ENCODE assay signal across 20 cellular contexts in genomic region chr14:103552811-103553210, GRCh38. TPM values are rescaled to one million over a fixed set of nuclear protein-coding genes. Genes with fewer than 3 reads are reported as not detected.
DNase-seq lines count a peak whose midpoint lies in the region; ATAC-seq and TF ChIP-seq lines count a peak whose summit lies in the region.
"Had no signal": no experiment of that assay in that cellular context is flagged by ENCODE, and none has a peak within 500 bp of the region (broad histone marks: within the 10 kb centered on the region; RNA-seq: fewer than 3 reads in every experiment).

No MANE protein-coding gene starts in this region.

- peak overlapping the region; percentile 5 to 95 (median 87) for H3K27ac ChIP-seq in adrenal gland
- peak overlapping the region; percentile 73 to 78 for H3K27ac ChIP-seq in esophagus (ENCODE audit: low read depth in 2 of 2, low read length in 1 of 2)
- peak overlapping the region; percentile 72 to 89 (median 82) for H3K27ac ChIP-seq in transverse colon
- H3K27ac ChIP-seq: C4-2B had no signal

- 90 to 96% (median 93%) methylated on average over 12 of the region's 12 CpGs for WGBS in adrenal gland, 4 donors
- 85 to 86% methylated on average over 12 of the region's 12 CpGs for WGBS in esophagus, 2 donors
- 96 to 100% methylated on average over 2 to 12 of the region's 12 CpGs for WGBS in transverse colon (ENCODE audit: low coverage in 1 of 2), 2 donors

- peak overlapping the region; percentile 54 for H3K27ac Mint-ChIP-seq in nephron progenitor cell
- H3K27ac Mint-ChIP-seq: activated CD4-positive, alpha-beta T cell treated with anti-CD3 and anti-CD28 coated beads for 36 hours; T-helper 2 cell treated with Interferon-gamma antibody and Interleukin-4, amounts not matched to agents 5 μg/mL and 100 μg/mL, for 36 hours had no signal

- H3K36me3 ChIP-seq in adrenal gland (replicated peaks in 1 of 2) (peaks cover 0 to under 1% of the 10 kb centered on the region in 2 donors), esophagus (ENCODE audit: control insufficient read depth in 2 of 2, insufficient read depth in 2 of 2, low read length in 1 of 2) (peaks cover 0 to 3% of the 10 kb centered on the region in 2 donors), transverse colon (no peaks in the 10 kb centered on the region)

- no peaks in the 10 kb centered on the region for H3K36me3 Mint-ChIP-seq in nephron progenitor cell (ENCODE audit: low read depth)
- H3K36me3 Mint-ChIP-seq: activated naive CD4-positive, alpha-beta T cell treated with anti-CD3 and anti-CD28 coated beads, Interleukin-2, amount 50 U/mL, for 72 hours had no signal

- H3K27me3 ChIP-seq in adrenal gland: no peaks in the 10 kb centered on the region
- H3K27me3 ChIP-seq in esophagus (ENCODE audit: control insufficient read depth in 1 of 2, insufficient read depth in 2 of 2, low read length in 2 of 2): no peaks in the 10 kb centered on the region
- H3K27me3 ChIP-seq in transverse colon: no peaks in the 10 kb centered on the region

- peaks cover 28% of the 10 kb centered on the region for H3K4me1 Mint-ChIP-seq in nephron progenitor cell

- peaks cover 21 to 45% of the 10 kb centered on the region in 2 donors for H3K4me1 ChIP-seq in adrenal gland (replicated peaks in 1 of 2)
- H3K4me1 ChIP-seq in esophagus (ENCODE audit: control insufficient read depth in 2 of 2, insufficient read depth in 2 of 2, low read length in 1 of 2): peaks cover 7 to 37% of the 10 kb centered on the region in 2 donors
- H3K4me1 ChIP-seq in transverse colon: peaks cover 24 to 50% (median 28%) of the 10 kb centered on the region in 4 donors

- peaks cover 3% of the 10 kb centered on the region for H3K27me3 Mint-ChIP-seq in nephron progenitor cell (ENCODE audit: low read depth, poor library complexity)
- H3K27me3 Mint-ChIP-seq: activated CD4-positive, alpha-beta T cell treated with anti-CD3 and anti-CD28 coated beads for 36 hours; naive thymus-derived CD8-positive, alpha-beta T cell had no signal

- no peak for ATAC-seq in HG02798 (IDR thresholded peaks at IDR 0.05; ENCODE audit: poor library complexity, unreplicated experiment)
- ATAC-seq in HG03457 (IDR thresholded peaks at IDR 0.05; ENCODE audit: unreplicated experiment): no peak
- ATAC-seq: activated CD4-positive, alpha-beta T cell treated with anti-CD3 and anti-CD28 coated beads for 36 hours; activated naive CD4-positive, alpha-beta T cell treated with anti-CD3 and anti-CD28 coated beads, Interleukin-2, amount 50 U/mL, for 72 hours; HepG2; left colon; naive thymus-derived CD8-positive, alpha-beta T cell had no signal

- no peak for TF ChIP-seq CTCF in adrenal gland (IDR thresholded peaks at IDR 0.05)
- TF ChIP-seq CTCF in nephron progenitor cell (IDR thresholded peaks at IDR 0.05): no peak
- no peak for TF ChIP-seq CTCF in transverse colon (IDR thresholded peaks at IDR 0.05)

- no peak overlapping the region for H3K4me3 Mint-ChIP-seq in nephron progenitor cell
- H3K4me3 Mint-ChIP-seq: activated CD4-positive, alpha-beta T cell treated with anti-CD3 and anti-CD28 coated beads for 36 hours; naive thymus-derived CD8-positive, alpha-beta T cell; T-helper 2 cell treated with Interferon-gamma antibody and Interleukin-4, amounts not matched to agents 5 μg/mL and 100 μg/mL, for 36 hours had no signal

- H3K9me3 Mint-ChIP-seq in nephron progenitor cell: no peaks in the 10 kb centered on the region
- H3K9me3 Mint-ChIP-seq: activated naive CD4-positive, alpha-beta T cell treated with anti-CD3 and anti-CD28 coated beads, Interleukin-2, amount 50 U/mL, for 72 hours; naive thymus-derived CD8-positive, alpha-beta T cell; T-helper 2 cell treated with Interferon-gamma antibody and Interleukin-4, amounts not matched to agents 5 μg/mL and 100 μg/mL, for 36 hours had no signal

- H3K4me3 ChIP-seq in adrenal gland (no peak overlapping the region), esophagus (ENCODE audit: low read depth in 1 of 2, low read length in 2 of 2) (no peak overlapping the region), transverse colon (no peak overlapping the region)

- no peak for TF ChIP-seq EP300 in transverse colon (IDR thresholded peaks at IDR 0.05; ENCODE audit: low read depth)

- intact Hi-C loops in adrenal gland (cut with DNase I) (no loop called here), transverse colon (cut with DNase I; ENCODE audit: low total_unique reads) (loop anchor here (1.0 kb wide), 1 partner anchor 25 kb away; no protein-coding TSS in a partner anchor)

- no peak for TF ChIP-seq POLR2A in adrenal gland (IDR thresholded peaks at IDR 0.05)
- no peak for TF ChIP-seq POLR2A in transverse colon (IDR thresholded peaks at IDR 0.05)

- no peak for DNase-seq in adrenal gland
- no peak for DNase-seq in nephron progenitor cell
- peak; percentile 6 for DNase-seq in transverse colon
- DNase-seq in activated CD8-positive, alpha-beta memory T cell treated with anti-CD3 and anti-CD28 coated beads for 24 hours: no peak
- no peak for DNase-seq in NCI-H2227 treated with DMSO at 0.1 percent for 48 hours (lab: John Stamatoyannopoulos, UW)
- DNase-seq: activated CD4-positive, alpha-beta T cell treated with anti-CD3 and anti-CD28 coated beads for 36 hours; DMS79; hypothalamus; MV-4-11; naive thymus-derived CD8-positive, alpha-beta T cell; NCI-H82; stimulated activated CD4-positive, alpha-beta T cell treated with anti-CD3 and anti-CD28 coated beads, Interleukin-4, amount 100 ng/mL, for 4 hours had no signal

- in situ Hi-C loops in transverse colon (cut with MboI; ENCODE audit: low pct_ligation_motif_present in 1 of 4, low pct_unique_long_range_greater_than_20kb in 1 of 4, low sequenced_read_pairs in 3 of 4): loop anchor here in 1 of 4 donors (10.0 kb wide), 1 partner anchor 48 kb away; no protein-coding TSS in a partner anchor

- H3K9me3 ChIP-seq in adrenal gland (replicated peaks in 1 of 3) (no peaks in the 10 kb centered on the region), esophagus (ENCODE audit: control insufficient read depth in 2 of 2, insufficient read depth in 1 of 2, low read depth in 1 of 2, low read length in 1 of 2) (no peaks in the 10 kb centered on the region), transverse colon (no peaks in the 10 kb centered on the region)

RNA-seq across cellular contexts. Expression of gene BAG5, which starts 9.6 kb away (rescaled TPM):
- total RNA-seq in adrenal gland: 10 to 100 TPM; 17.8 to 33.5 (median 25.7) TPM
- 10 to 100 TPM in 1 of 3 donors, 1 to 10 TPM in 2; 5.2 to 28.4 (median 5.6) TPM for polyA plus RNA-seq in adrenal gland
- polyA plus RNA-seq in esophagus: 10 to 100 TPM in 1 of 2 donors, 1 to 10 TPM in 1; 7.1 to 12.7 TPM
- 10 to 100 TPM; 10.8 to 26.3 (median 23.9) TPM for total RNA-seq in transverse colon

RNA-seq across cellular contexts. Expression of gene COA8, which starts 9.9 kb away (rescaled TPM):
- total RNA-seq in adrenal gland (10 to 100 TPM in 7 of 8 donors, 1 to 10 TPM in 1; 4.9 to 39.2 (median 29.7) TPM), transverse colon (10 to 100 TPM in 2 of 4 donors, 1 to 10 TPM in 1, not detected in 1; 1.5 to 17.1 (median 15.2) TPM)
- polyA plus RNA-seq in adrenal gland (10 to 100 TPM; 29.7 to 59.6 (median 58.8) TPM), esophagus (10 to 100 TPM; 35.1 to 39.3 TPM)

RNA-seq across cellular contexts. Expression of gene TRMT61A, which starts 23.8 kb away (rescaled TPM):
- total RNA-seq in adrenal gland (10 to 100 TPM in 7 of 8 donors, 1 to 10 TPM in 1; 9.7 to 18.1 (median 13.5) TPM), transverse colon (10 to 100 TPM; 12.2 to 38.2 (median 14.1) TPM)
- polyA plus RNA-seq in adrenal gland (10 to 100 TPM in 2 of 3 donors, 1 to 10 TPM in 1; 2.5 to 26.0 (median 17.1) TPM), esophagus (10 to 100 TPM; 11.0 to 11.5 TPM)

RNA-seq across cellular contexts. Expression of gene CKB, which starts 30.2 kb away (rescaled TPM):
- total RNA-seq in adrenal gland (100 to 1,000 TPM in 7 of 8 donors, 10 to 100 TPM in 1; 95.6 to 410 (median 198) TPM), transverse colon (1,000 to 10,000 TPM in 3 of 4 donors, 100 to 1,000 TPM in 1; 504 to 5,877 (median 3,263) TPM)
- polyA plus RNA-seq in adrenal gland (100 to 1,000 TPM in 2 of 3 donors, 10 to 100 TPM in 1; 11.0 to 383 (median 303) TPM), esophagus (100 to 1,000 TPM; 117 to 134 TPM)
